15 cellular contexts compared by ENCODE assay signal in the genomic region with DNA sequence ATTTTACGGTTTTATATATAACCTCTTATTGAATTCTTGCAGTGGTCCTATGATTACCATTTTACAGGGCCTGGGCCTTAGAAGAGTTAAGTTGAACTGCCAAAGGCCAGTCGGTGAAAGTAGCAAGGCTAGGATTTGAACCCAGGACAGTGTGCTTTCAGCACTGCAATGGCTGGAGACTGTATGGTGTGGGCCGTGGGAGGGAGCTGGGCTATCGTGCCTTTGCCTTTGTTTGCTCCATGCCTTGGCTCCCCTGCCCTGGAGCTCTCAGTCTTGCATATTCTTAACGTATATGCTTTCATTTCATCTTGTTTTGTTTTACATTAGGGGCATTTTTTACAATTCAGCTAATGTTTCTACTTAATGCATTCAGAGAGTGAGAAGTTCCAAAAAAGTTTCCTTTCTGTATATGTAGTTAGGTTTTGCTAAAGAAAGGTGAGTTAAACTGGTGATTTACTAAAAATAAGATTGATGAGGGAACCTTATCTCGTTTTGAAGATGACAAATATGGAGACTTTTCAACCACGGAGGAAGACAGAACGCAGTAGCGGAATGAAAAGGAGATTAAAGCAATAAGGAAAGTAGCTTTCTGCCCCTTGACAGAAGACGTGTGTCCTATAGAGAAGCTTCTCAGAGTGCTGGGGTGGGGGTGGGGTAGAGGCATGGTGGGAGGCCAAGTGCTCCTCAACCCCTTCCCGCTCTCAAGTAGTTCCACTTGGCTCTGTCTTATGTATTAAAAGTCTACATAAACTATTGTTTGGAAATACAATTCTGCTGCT.
DNase-seq lines count a peak whose midpoint lies in the region; ATAC-seq, FAIRE-seq and TF ChIP-seq lines count a peak whose summit lies in the region.
"Had no signal": no experiment of that assay in that cellular context is flagged by ENCODE, and none has a peak within 500 bp of the region (broad histone marks: within the 10 kb centered on the region; RNA-seq: fewer than 3 reads in every experiment).

No MANE protein-coding gene starts in this region.

- H3K4me3 ChIP-seq in astrocyte (ENCODE audit: insufficient read depth, low read depth, low read length), result no peak overlapping the region
- no peak overlapping the region for H3K4me3 ChIP-seq in Karpas-422 (ENCODE audit: low read length)
- H3K4me3 ChIP-seq in dorsolateral prefrontal cortex, result no peak overlapping the region
- H3K4me3 ChIP-seq: left ventricle myocardium inferior had no signal

- no peaks in the 10 kb centered on the region for H3K27me3 Mint-ChIP-seq in WTC11 (ENCODE audit: low read depth)
- H3K27me3 Mint-ChIP-seq in astrocyte (ENCODE audit: low read depth, unreplicated experiment), result no peaks in the 10 kb centered on the region

- H3K9me3 Mint-ChIP-seq in WTC11, result peaks cover 2% of the 10 kb centered on the region
- H3K9me3 Mint-ChIP-seq in astrocyte (ENCODE audit: unreplicated experiment), result peaks cover under 1% of the 10 kb centered on the region

- CTCF ChIA-PET in WTC11 (lab: Charles Lee), result interaction anchor here (0.5 to 0.9 kb wide), 2 partner anchors 149 to 573 kb away, joined by 3 read pairs; no protein-coding TSS in a partner anchor

- H3K4me1 ChIP-seq in astrocyte (ENCODE audit: insufficient read depth, low read length), result no peaks in the 10 kb centered on the region
- H3K4me1 ChIP-seq in Karpas-422 (ENCODE audit: low read length), result no peaks in the 10 kb centered on the region
- H3K4me1 ChIP-seq: left ventricle myocardium inferior had no signal

- intact Hi-C loops in dorsolateral prefrontal cortex (cut with DNase I), result no loop called here

- H3K27ac Mint-ChIP-seq in WTC11 (peak overlapping the region; percentile 7; the same call in 1 of the 2 replicates), astrocyte (ENCODE audit: unreplicated experiment) (no peak overlapping the region)

- no peaks in the 10 kb centered on the region for H3K9me2 ChIP-seq in Karpas-422 (replicated peaks; ENCODE audit: insufficient read depth, low read length)

- H3K4me1 Mint-ChIP-seq in WTC11, result peaks cover 29% of the 10 kb centered on the region
- H3K4me1 Mint-ChIP-seq in astrocyte (ENCODE audit: low read depth, unreplicated experiment), result peaks cover 2% of the 10 kb centered on the region

- H3K4me2 ChIP-seq in astrocyte (ENCODE audit: low read length) (no peak overlapping the region), Karpas-422 (ENCODE audit: low read depth, low read length, poor library complexity, severe bottlenecking) (no peak overlapping the region)

- H3K9ac ChIP-seq in astrocyte (ENCODE audit: low read length), result no peak overlapping the region
- no peak overlapping the region for H3K9ac ChIP-seq in Karpas-422 (ENCODE audit: low read length)

- H3K36me3 Mint-ChIP-seq in WTC11 (peaks cover 20% of the 10 kb centered on the region), astrocyte (ENCODE audit: low read depth, unreplicated experiment) (peaks cover 4% of the 10 kb centered on the region)

- POLR2A ChIA-PET in WTC11 (lab: Charles Lee), result no interaction called here

- H3K27me3 ChIP-seq in astrocyte (ENCODE audit: insufficient read depth, low read length) (no peaks in the 10 kb centered on the region), Karpas-422 (ENCODE audit: low read length) (no peaks in the 10 kb centered on the region), dorsolateral prefrontal cortex (no peaks in the 10 kb centered on the region)

- H3K79me2 ChIP-seq in astrocyte (ENCODE audit: insufficient read depth, low read length), result no peaks in the 10 kb centered on the region
- no peaks in the 10 kb centered on the region for H3K79me2 ChIP-seq in Karpas-422 (ENCODE audit: low read length)

- H3K4me3 Mint-ChIP-seq in WTC11 (no peak overlapping the region), astrocyte (ENCODE audit: unreplicated experiment) (no peak overlapping the region)

- peak; percentile 56 for FAIRE-seq in astrocyte (lab: Jason Lieb, UNC)
- FAIRE-seq: H1, urothelium cell line had no signal

- ATAC-seq in WTC11 (peak; percentile 22; the same call in 1 of the 2 replicates), GM21390 (IDR thresholded peaks at IDR 0.05; ENCODE audit: unreplicated experiment) (no peak)

- TF ChIP-seq CTCF in WTC11 (IDR thresholded peaks at IDR 0.05) (no peak), astrocyte (IDR thresholded peaks at IDR 0.05; ENCODE audit: insufficient read depth, low read depth, low read length) (no peak), dorsolateral prefrontal cortex (IDR thresholded peaks at IDR 0.05 in 54 of 56, conservative IDR thresholded peaks at IDR 0.05 in 2 of 56; ENCODE audit: low read depth in 1 of 56, partially characterized antibody in 56 of 56) (no peak)

- no peaks in the 10 kb centered on the region for H4K20me1 ChIP-seq in astrocyte (ENCODE audit: insufficient read depth, low read length)
- H4K20me1 ChIP-seq in Karpas-422 (ENCODE audit: insufficient read depth, low read depth, low read length), result no peaks in the 10 kb centered on the region

- H3K9me3 ChIP-seq in astrocyte (ENCODE audit: insufficient read depth, low read depth, low read length) (no peaks in the 10 kb centered on the region), Karpas-422 (ENCODE audit: low read length) (no peaks in the 10 kb centered on the region)
- H3K9me3 ChIP-seq: left ventricle myocardium inferior had no signal

- no peak overlapping the region for H3K27ac ChIP-seq in astrocyte (ENCODE audit: low read depth, low read length)
- no peak overlapping the region for H3K27ac ChIP-seq in Karpas-422 (ENCODE audit: low read length)
- no peak overlapping the region for H3K27ac ChIP-seq in dorsolateral prefrontal cortex
- H3K27ac ChIP-seq: left ventricle myocardium inferior had no signal

- DNase-seq in activated CD8-positive, alpha-beta memory T cell treated with anti-CD3 and anti-CD28 coated beads for 24 hours, result peak; percentile 71
- DNase-seq in activated CD8-positive, alpha-beta memory T cell treated with anti-CD3 and anti-CD28 coated beads, Interleukin-2, amount 50 U/mL, for 4 hours, result no peak
- DNase-seq in WTC11 (ENCODE audit: low spot score) (no peak), astrocyte (ENCODE audit: low read depth) (no peak), Karpas-422 (no peak), dorsolateral prefrontal cortex (no peak)
- peak; percentile 34 for DNase-seq in stimulated activated naive CD4-positive, alpha-beta T cell treated with Interleukin-2 at 50 U/mL for 16 hours (lab: John Stamatoyannopoulos, UW)
- DNase-seq: DMS153, erythroblast, left ventricle myocardium inferior, NCI-H1105, NCI-H345 had no signal

- H2AFZ ChIP-seq in astrocyte (ENCODE audit: low read depth, low read length) (no peak overlapping the region), Karpas-422 (ENCODE audit: low read length) (no peak overlapping the region)

- H3K36me3 ChIP-seq in astrocyte (ENCODE audit: insufficient read depth, low read length) (no peaks in the 10 kb centered on the region), Karpas-422 (ENCODE audit: insufficient read depth, low read length) (no peaks in the 10 kb centered on the region)
- H3K36me3 ChIP-seq: left ventricle myocardium inferior had no signal

TF ChIP-seq in WTC11, 78 proteins besides CTCF, POLR2A, EP300 and RAD21 (continues in another document):
- TF ChIP-seq GRHL2 (CRISPR knock-in tag; IDR thresholded peaks at IDR 0.05; ENCODE audit: insufficient replicate concordance, severe bottlenecking) (no peak), ZNF263 (CRISPR knock-in tag; IDR thresholded peaks at IDR 0.05; ENCODE audit: low read depth) (no peak), NR2C2 (CRISPR knock-in tag; IDR thresholded peaks at IDR 0.05) (no peak)
- TF ChIP-seq, protein P1, sequence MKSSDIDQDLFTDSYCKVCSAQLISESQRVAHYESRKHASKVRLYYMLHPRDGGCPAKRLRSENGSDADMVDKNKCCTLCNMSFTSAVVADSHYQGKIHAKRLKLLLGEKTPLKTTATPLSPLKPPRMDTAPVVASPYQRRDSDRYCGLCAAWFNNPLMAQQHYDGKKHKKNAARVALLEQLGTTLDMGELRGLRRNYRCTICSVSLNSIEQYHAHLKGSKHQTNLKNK (CRISPR knock-in tag; IDR thresholded peaks at IDR 0.05), result no peak
- TF ChIP-seq, protein P2, sequence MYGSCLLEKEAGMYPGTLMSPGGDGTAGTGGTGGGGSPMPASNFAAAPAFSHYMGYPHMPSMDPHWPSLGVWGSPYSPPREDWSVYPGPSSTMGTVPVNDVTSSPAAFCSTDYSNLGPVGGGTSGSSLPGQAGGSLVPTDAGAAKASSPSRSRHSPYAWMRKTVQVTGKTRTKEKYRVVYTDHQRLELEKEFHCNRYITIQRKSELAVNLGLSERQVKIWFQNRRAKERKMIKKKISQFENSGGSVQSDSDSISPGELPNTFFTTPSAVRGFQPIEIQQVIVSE (CRISPR knock-in tag; IDR thresholded peaks at IDR 0.05; ENCODE audit: borderline replicate concordance), result no peak
- TF ChIP-seq, protein P3, sequence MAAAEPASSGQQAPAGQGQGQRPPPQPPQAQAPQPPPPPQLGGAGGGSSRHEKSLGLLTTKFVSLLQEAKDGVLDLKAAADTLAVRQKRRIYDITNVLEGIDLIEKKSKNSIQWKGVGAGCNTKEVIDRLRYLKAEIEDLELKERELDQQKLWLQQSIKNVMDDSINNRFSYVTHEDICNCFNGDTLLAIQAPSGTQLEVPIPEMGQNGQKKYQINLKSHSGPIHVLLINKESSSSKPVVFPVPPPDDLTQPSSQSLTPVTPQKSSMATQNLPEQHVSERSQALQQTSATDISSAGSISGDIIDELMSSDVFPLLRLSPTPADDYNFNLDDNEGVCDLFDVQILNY (CRISPR knock-in tag; IDR thresholded peaks at IDR 0.05), result no peak

Comparison
In these comparisons a context has a peak if more than half of its experiments do, and no peak if none do; other contexts are left out.
1. DNase-seq: peak in activated CD8-positive, alpha-beta memory T cell treated with anti-CD3 and anti-CD28 coated beads for 24 hours (single experiment) and stimulated activated naive CD4-positive, alpha-beta T cell treated with Interleukin-2 at 50 U/mL for 16 hours (single experiment); none in activated CD8-positive, alpha-beta memory T cell treated with anti-CD3 and anti-CD28 coated beads, Interleukin-2, amount 50 U/mL, for 4 hours (single experiment), WTC11 (single experiment), astrocyte (single experiment), Karpas-422 (single experiment) and dorsolateral prefrontal cortex (0 of 10).